ENCODE assay signal across 14 cellular contexts in the genomic region with DNA sequence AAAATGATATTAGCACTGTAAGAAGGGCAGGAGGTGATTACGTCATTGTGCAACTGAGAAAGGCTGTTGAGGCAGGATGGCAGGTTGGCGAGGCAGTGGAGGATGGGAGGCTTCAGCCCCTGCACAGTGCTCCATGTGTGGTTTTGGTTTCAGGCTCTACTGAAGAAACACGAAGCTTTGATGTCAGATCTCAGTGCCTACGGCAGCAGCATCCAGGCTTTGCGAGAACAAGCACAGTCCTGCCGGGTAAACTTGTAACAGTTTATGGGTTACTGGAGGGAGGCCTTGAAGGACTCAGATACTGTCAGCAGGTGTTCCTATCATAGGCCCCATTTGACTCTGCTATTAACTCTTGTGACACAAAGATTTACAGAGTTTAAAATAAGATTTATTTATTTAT. TPM values are rescaled to one million over a fixed set of nuclear protein-coding genes. Genes with fewer than 3 reads are reported as not detected.
A peak's percentile ranks its signal among the peaks of the same experiment; 100 is the strongest.
DNase-seq lines count a peak whose midpoint lies in the region; ATAC-seq and TF ChIP-seq lines count a peak whose summit lies in the region.
"Had no signal": no experiment of that assay in that cellular context is flagged by ENCODE, and none has a peak within 500 bp of the region (broad histone marks: within the 10 kb centered on the region; RNA-seq: fewer than 3 reads in every experiment).

No MANE protein-coding gene starts in this region.

- TF ChIP-seq CTCF in DND-41 (IDR thresholded peaks at IDR 0.05; ENCODE audit: borderline replicate concordance, extremely low read depth, low read length, poor library complexity, severe bottlenecking): no peak
- TF ChIP-seq CTCF in H9 (conservative IDR thresholded peaks at IDR 0.05): no peak

- H2BK12ac ChIP-seq in H9 (ENCODE audit: insufficient read length, low read depth, low read length): no peak overlapping the region

- ATAC-seq in DND-41 (ENCODE audit: insufficient read depth, low read depth) (peak; percentile 99), Right ventricle myocardium inferior (no peak)
- ATAC-seq: GM23338, right cardiac atrium had no signal

- H3K4me3 Mint-ChIP-seq in activated naive CD4-positive, alpha-beta T cell treated with anti-CD3 and anti-CD28 coated beads for 36 hours: peak overlapping the region; percentile 4
- no peak overlapping the region; a peak in 1 of 5 replicates for H3K4me3 Mint-ChIP-seq in H9
- H3K4me3 Mint-ChIP-seq: GM23338 had no signal

- CTCF ChIA-PET in activated naive CD4-positive, alpha-beta T cell treated with anti-CD3 and anti-CD28 coated beads for 36 hours (lab: Charles Lee): interaction anchor here (0.6 to 1.1 kb wide), 5 partner anchors 31 to 225 kb away, joined by 3 to 6 read pairs (median 4); no protein-coding TSS in a partner anchor

- H3K23me2 ChIP-seq in H9 (ENCODE audit: insufficient read length, low read depth, low read length, poor library complexity, severe bottlenecking): no peaks in the 10 kb centered on the region

- H3K9me3 Mint-ChIP-seq in activated naive CD4-positive, alpha-beta T cell treated with anti-CD3 and anti-CD28 coated beads for 36 hours: no peaks in the 10 kb centered on the region
- H3K9me3 Mint-ChIP-seq in H9: no peaks in the 10 kb centered on the region
- H3K9me3 Mint-ChIP-seq: GM23338 had no signal

- H2BK15ac ChIP-seq in H9 (ENCODE audit: low read depth, low read length): no peak overlapping the region

- H3K79me2 ChIP-seq in DND-41 (ENCODE audit: insufficient read depth, low read length) (no peaks in the 10 kb centered on the region), H9 (ENCODE audit: insufficient read depth, low read length) (no peaks in the 10 kb centered on the region)

- H3K27me3 Mint-ChIP-seq in activated naive CD4-positive, alpha-beta T cell treated with anti-CD3 and anti-CD28 coated beads for 36 hours (ENCODE audit: low read depth): no peaks in the 10 kb centered on the region
- no peaks in the 10 kb centered on the region; the same call in 1 of the 2 replicates for H3K27me3 Mint-ChIP-seq in H9 (ENCODE audit: low read depth)

- H3K27ac ChIP-seq in DND-41 (ENCODE audit: low read length) (peak overlapping the region; percentile 82; the same call in 1 of the 2 replicates), H9 (ENCODE audit: insufficient read length, low read depth, low read length) (no peak overlapping the region)
- H3K27ac ChIP-seq: SJCRH30 had no signal

- DNase-seq in DND-41 (peak; percentile 87), T-helper 2 cell (peak in 3 of 5 experiments; percentile 7 to 90 (median 21)), DMS153 treated with DMSO at 0.1 percent for 48 hours (lab: John Stamatoyannopoulos, UW; ENCODE audit: unreplicated experiment) (no peak), Kasumi-1 (lab: John Stamatoyannopoulos, UW) (no peak), Right ventricle myocardium inferior (ENCODE audit: missing footprints) (no peak), H9 (no peak)
- DNase-seq in activated naive CD4-positive, alpha-beta T cell treated with anti-CD3 and anti-CD28 coated beads for 36 hours: peak; percentile 87
- peak; percentile 62 for DNase-seq in stimulated activated CD4-positive, alpha-beta T cell treated with anti-CD3 and anti-CD28 coated beads, Interleukin-1b, Interleukin-23, amount 100 ng/mL, for 48 hours
- DNase-seq: cerebellar nuclear complex, NCI-H69, right cardiac atrium, SJCRH30, substantia nigra had no signal

- no peak overlapping the region for H3K4me2 ChIP-seq in DND-41 (ENCODE audit: insufficient read depth, low read length)
- H3K4me2 ChIP-seq in H9 (ENCODE audit: insufficient read depth, insufficient read length, low read length): no peak overlapping the region
- H3K4me2 ChIP-seq: GM23338 had no signal

- H3K79me1 ChIP-seq in H9 (ENCODE audit: insufficient read depth, low read depth, low read length, poor library complexity, severe bottlenecking): no peaks in the 10 kb centered on the region

- H3K56ac ChIP-seq in H9 (ENCODE audit: insufficient read length, low read depth, low read length): no peak overlapping the region

- no peak overlapping the region for H3K14ac ChIP-seq in H9 (ENCODE audit: insufficient read depth, low read length)

- peak overlapping the region; percentile 91 for H3K27ac Mint-ChIP-seq in activated naive CD4-positive, alpha-beta T cell treated with anti-CD3 and anti-CD28 coated beads for 36 hours
- H3K27ac Mint-ChIP-seq in H9: no peak overlapping the region; a peak in 1 of 7 replicates
- H3K27ac Mint-ChIP-seq: GM23338 had no signal

- H3K18ac ChIP-seq in H9 (ENCODE audit: insufficient read length, low read depth, low read length): no peak overlapping the region

- H4K20me1 ChIP-seq in DND-41 (ENCODE audit: insufficient read depth, low read length): no peaks in the 10 kb centered on the region
- no peaks in the 10 kb centered on the region for H4K20me1 ChIP-seq in H9 (ENCODE audit: control insufficient read depth, insufficient read depth, insufficient read length)

- H3K4me1 Mint-ChIP-seq in activated naive CD4-positive, alpha-beta T cell treated with anti-CD3 and anti-CD28 coated beads for 36 hours (ENCODE audit: low read depth): peaks cover 19% of the 10 kb centered on the region
- H3K4me1 Mint-ChIP-seq in H9: no peaks in the 10 kb centered on the region
- H3K4me1 Mint-ChIP-seq: GM23338 had no signal

- no peak overlapping the region for H3K4ac ChIP-seq in H9 (ENCODE audit: low read depth, low read length)

- WGBS in H9 (ENCODE audit: extremely low coverage, insufficient read length, low lambda C conversion rate): no CpG with 5 or more reads among the region's 6 CpGs

- peaks cover 81% of the 10 kb centered on the region for H3K36me3 ChIP-seq in DND-41 (ENCODE audit: insufficient read depth, low read length)

- H3K4me1 ChIP-seq in DND-41 (ENCODE audit: insufficient read depth, low read length): peaks cover 29% of the 10 kb centered on the region
- no peaks in the 10 kb centered on the region for H3K4me1 ChIP-seq in H9 (ENCODE audit: insufficient read depth, low read length)
- H3K4me1 ChIP-seq: SJCRH30 had no signal

- H3K9ac ChIP-seq in DND-41 (ENCODE audit: low read depth, low read length) (no peak overlapping the region), H9 (ENCODE audit: extremely low read depth, insufficient read length, low read length) (no peak overlapping the region)

- no peak overlapping the region for H3K23ac ChIP-seq in H9 (ENCODE audit: insufficient read length, low read depth, low read length)

- no peak overlapping the region for H2AFZ ChIP-seq in DND-41 (ENCODE audit: low read depth, low read length)
- H2AFZ ChIP-seq in H9 (ENCODE audit: low read length): no peak overlapping the region
- H2AFZ ChIP-seq: GM23338 had no signal

- no peak overlapping the region for H3K4me3 ChIP-seq in DND-41 (ENCODE audit: low read depth in 1 of 2, low read length in 2 of 2)
- H3K4me3 ChIP-seq: GM23338, SJCRH30 had no signal

- no peak overlapping the region for H2AK5ac ChIP-seq in H9 (ENCODE audit: insufficient read length, low read length)

- H2BK5ac ChIP-seq in H9 (ENCODE audit: insufficient read length, low read length): no peak overlapping the region

- H2BK20ac ChIP-seq in H9 (ENCODE audit: low read depth, low read length, poor library complexity, severe bottlenecking): no peak overlapping the region

- H4K91ac ChIP-seq in H9 (ENCODE audit: insufficient read length, low read depth, low read length): no peak overlapping the region

- no peak overlapping the region for H3T11ph ChIP-seq in H9 (ENCODE audit: low read length)

- H3K9me3 ChIP-seq in DND-41 (ENCODE audit: insufficient read depth, low read length, severe bottlenecking): no peaks in the 10 kb centered on the region
- no peaks in the 10 kb centered on the region for H3K9me3 ChIP-seq in H9 (ENCODE audit: control insufficient read depth, low read depth, low read length)
- H3K9me3 ChIP-seq: SJCRH30 had no signal

- no peak overlapping the region for H2BK120ac ChIP-seq in H9 (ENCODE audit: low read depth, low read length, poor library complexity, severe bottlenecking)

- peaks cover 54% of the 10 kb centered on the region for H3K36me3 Mint-ChIP-seq in activated naive CD4-positive, alpha-beta T cell treated with anti-CD3 and anti-CD28 coated beads for 36 hours (ENCODE audit: low read depth)
- peaks cover 60 to 93% (median 87%) of the 10 kb centered on the region in 3 experiments for H3K36me3 Mint-ChIP-seq in H9 (ENCODE audit: insufficient read depth in 1 of 3, low read depth in 3 of 3)

- no peak overlapping the region for H4K8ac ChIP-seq in H9 (replicated peaks; ENCODE audit: insufficient read length, low read depth, low read length)

- no peak overlapping the region for H4K5ac ChIP-seq in H9 (ENCODE audit: insufficient read length, low read depth, low read length)

- intact Hi-C loops in activated naive CD4-positive, alpha-beta T cell treated with anti-CD3 and anti-CD28 coated beads for 36 hours (cut with micrococcal nuclease): loop anchor here (1.0 to 10.0 kb wide), 3 partner anchors 35 to 133 kb away; a partner anchor contains a TSS
- intact Hi-C loops in Right ventricle myocardium inferior (cut with DNase I): no loop called here

- H3K27me3 ChIP-seq in DND-41 (ENCODE audit: insufficient read depth, low read length, poor library complexity) (no peaks in the 10 kb centered on the region), H9 (ENCODE audit: insufficient read depth, low read length) (no peaks in the 10 kb centered on the region)
- H3K27me3 ChIP-seq: SJCRH30 had no signal

RNA-seq across cellular contexts. Expression of a gene that starts 35.1 kb away (rescaled TPM):
- 100 to 1,000 TPM; 162 to 183 TPM for total RNA-seq in activated naive CD4-positive, alpha-beta T cell treated with anti-CD3 and anti-CD28 coated beads for 36 hours
- total RNA-seq in Right ventricle myocardium inferior (247 TPM), H9 (2021) (210 and 213 TPM in 2 replicates)

Comparison
In these comparisons a context has a peak if more than half of its experiments do, and no peak if none do; other contexts are left out.
1. DNase-seq: peak in DND-41 (single experiment), T-helper 2 cell (3 of 5), activated naive CD4-positive, alpha-beta T cell treated with anti-CD3 and anti-CD28 coated beads for 36 hours (single experiment) and stimulated activated CD4-positive, alpha-beta T cell treated with anti-CD3 and anti-CD28 coated beads, Interleukin-1b, Interleukin-23, amount 100 ng/mL, for 48 hours (single experiment); none in DMS153 treated with DMSO at 0.1 percent for 48 hours (single experiment), Kasumi-1 (0 of 2), Right ventricle myocardium inferior (single experiment) and H9 (single experiment).